ENCODE assay signal across 9 cellular contexts in genomic region chr6:133707456-133707855, GRCh38.
DNase-seq lines count a peak whose midpoint lies in the region; ATAC-seq, FAIRE-seq and TF ChIP-seq lines count a peak whose summit lies in the region.
"Had no signal": no experiment of that assay in that cellular context is flagged by ENCODE, and none has a peak within 500 bp of the region (broad histone marks: within the 10 kb centered on the region; RNA-seq: fewer than 3 reads in every experiment).

No MANE protein-coding gene starts in this region.

- H3K79me2 ChIP-seq in astrocyte (ENCODE audit: insufficient read depth, low read length), result no peaks in the 10 kb centered on the region

- H3K4me1 ChIP-seq in astrocyte (ENCODE audit: insufficient read depth, low read length) (peaks cover 25% of the 10 kb centered on the region), aorta (ENCODE audit: control insufficient read depth in 1 of 2, insufficient read depth in 2 of 2, low read length in 2 of 2) (peaks cover 0 to 5% of the 10 kb centered on the region in 2 donors)

- H3K27me3 Mint-ChIP-seq in activated naive CD4-positive, alpha-beta T cell treated with anti-CD3 and anti-CD28 coated beads for 36 hours (ENCODE audit: low read depth), result peaks cover 5% of the 10 kb centered on the region
- no peaks in the 10 kb centered on the region for H3K27me3 Mint-ChIP-seq in astrocyte (ENCODE audit: low read depth, unreplicated experiment)

- H3K4me3 ChIP-seq in astrocyte (ENCODE audit: insufficient read depth, low read depth, low read length) (no peak overlapping the region), skeletal muscle cell (ENCODE audit: low read depth, low read length) (no peak overlapping the region), aorta (ENCODE audit: low read length in 2 of 2) (no peak overlapping the region)

- H2AFZ ChIP-seq in astrocyte (ENCODE audit: low read depth, low read length), result no peak overlapping the region

- H3K9me3 ChIP-seq in astrocyte (ENCODE audit: insufficient read depth, low read depth, low read length) (no peaks in the 10 kb centered on the region), aorta (ENCODE audit: control insufficient read depth, low read length) (no peaks in the 10 kb centered on the region)

- H3K9me3 Mint-ChIP-seq in activated naive CD4-positive, alpha-beta T cell treated with anti-CD3 and anti-CD28 coated beads for 36 hours, result peaks cover 2% of the 10 kb centered on the region
- peaks cover 3% of the 10 kb centered on the region for H3K9me3 Mint-ChIP-seq in astrocyte (ENCODE audit: unreplicated experiment)

- WGBS in aorta, 2 donors, result 58 to 63% methylated on average over 4 of the region's 4 CpGs

- intact Hi-C loops in activated naive CD4-positive, alpha-beta T cell treated with anti-CD3 and anti-CD28 coated beads for 36 hours (cut with micrococcal nuclease), result no loop called here
- intact Hi-C loops in aorta (cut with DNase I), result no loop called here

- CTCF ChIA-PET in activated naive CD4-positive, alpha-beta T cell treated with anti-CD3 and anti-CD28 coated beads for 36 hours (lab: Charles Lee), result no interaction called here

- H3K27ac Mint-ChIP-seq in activated naive CD4-positive, alpha-beta T cell treated with anti-CD3 and anti-CD28 coated beads for 36 hours, result no peak overlapping the region
- peak overlapping the region; percentile 78 for H3K27ac Mint-ChIP-seq in astrocyte (ENCODE audit: unreplicated experiment)

- no peak for TF ChIP-seq CTCF in astrocyte (IDR thresholded peaks at IDR 0.05; ENCODE audit: insufficient read depth, low read depth, low read length)

- H3K36me3 Mint-ChIP-seq in activated naive CD4-positive, alpha-beta T cell treated with anti-CD3 and anti-CD28 coated beads for 36 hours (ENCODE audit: low read depth), result no peaks in the 10 kb centered on the region
- H3K36me3 Mint-ChIP-seq in astrocyte (ENCODE audit: low read depth, unreplicated experiment), result no peaks in the 10 kb centered on the region

- H3K36me3 ChIP-seq in astrocyte (ENCODE audit: insufficient read depth, low read length), result no peaks in the 10 kb centered on the region
- no peaks in the 10 kb centered on the region for H3K36me3 ChIP-seq in aorta (ENCODE audit: control insufficient read depth in 1 of 2, insufficient read depth in 2 of 2, low read length in 1 of 2)

- DNase-seq in activated naive CD4-positive, alpha-beta T cell treated with Interleukin-2 at 50 U/mL for 16 hours, result peak; percentile 4
- no peak for DNase-seq in activated naive CD4-positive, alpha-beta T cell treated with anti-CD3 and anti-CD28 coated beads for 36 hours
- DNase-seq in HS-27A (ENCODE audit: low read depth) (peak; percentile 77), astrocyte (ENCODE audit: low read depth) (peak; percentile 99), skeletal muscle cell (ENCODE audit: low read depth) (peak; percentile 82), aorta (no peak)

- H3K27ac ChIP-seq in astrocyte (ENCODE audit: low read depth, low read length) (peak overlapping the region; percentile 20), aorta (ENCODE audit: low read depth in 1 of 2, low read length in 2 of 2) (no peak overlapping the region)
- H3K27ac ChIP-seq: RWPE1 had no signal

- H3K4me2 ChIP-seq in astrocyte (ENCODE audit: low read length), result peak overlapping the region; percentile 31

- no peaks in the 10 kb centered on the region for H3K4me1 Mint-ChIP-seq in activated naive CD4-positive, alpha-beta T cell treated with anti-CD3 and anti-CD28 coated beads for 36 hours (ENCODE audit: low read depth)
- peaks cover 19% of the 10 kb centered on the region for H3K4me1 Mint-ChIP-seq in astrocyte (ENCODE audit: low read depth, unreplicated experiment)

- H3K9ac ChIP-seq in astrocyte (ENCODE audit: low read length), result no peak overlapping the region

- H3K27me3 ChIP-seq in astrocyte (ENCODE audit: insufficient read depth, low read length), result no peaks in the 10 kb centered on the region
- no peaks in the 10 kb centered on the region for H3K27me3 ChIP-seq in aorta (ENCODE audit: control insufficient read depth in 1 of 2, insufficient read depth in 2 of 2, low read length in 1 of 2)

- no peaks in the 10 kb centered on the region for H4K20me1 ChIP-seq in astrocyte (ENCODE audit: insufficient read depth, low read length)

- FAIRE-seq in astrocyte (lab: Jason Lieb, UNC), result peak; percentile 52

- no peak overlapping the region for H3K4me3 Mint-ChIP-seq in activated naive CD4-positive, alpha-beta T cell treated with anti-CD3 and anti-CD28 coated beads for 36 hours
- H3K4me3 Mint-ChIP-seq in astrocyte (ENCODE audit: unreplicated experiment), result no peak overlapping the region

- ATAC-seq in HG02588 (IDR thresholded peaks at IDR 0.05; ENCODE audit: unreplicated experiment) (no peak), HG03439 (IDR thresholded peaks at IDR 0.05; ENCODE audit: unreplicated experiment) (no peak), aorta (ENCODE audit: low FRiP score) (no peak)

Comparison
In these comparisons a context has a peak if more than half of its experiments do, and no peak if none do; other contexts are left out.
1. DNase-seq: peak in activated naive CD4-positive, alpha-beta T cell treated with Interleukin-2 at 50 U/mL for 16 hours (single experiment), HS-27A (single experiment), astrocyte (single experiment) and skeletal muscle cell (single experiment); none in activated naive CD4-positive, alpha-beta T cell treated with anti-CD3 and anti-CD28 coated beads for 36 hours (single experiment) and aorta (0 of 2).